Comparison of ENCODE assay signal across 16 cellular contexts in genomic region chr1:19657511-19657910, GRCh38. TPM values are rescaled to one million over a fixed set of nuclear protein-coding genes. Genes with fewer than 3 reads are reported as not detected.
A peak's percentile ranks its signal among the peaks of the same experiment; 100 is the strongest.
DNase-seq lines count a peak whose midpoint lies in the region; ATAC-seq and TF ChIP-seq lines count a peak whose summit lies in the region.
"Had no signal": no experiment of that assay in that cellular context is flagged by ENCODE, and none has a peak within 500 bp of the region (broad histone marks: within the 10 kb centered on the region; RNA-seq: fewer than 3 reads in every experiment).

No MANE protein-coding gene starts in this region.

- POLR2A ChIA-PET in A673 (lab: Charles Lee; ENCODE audit: low non-redundant PET): no interaction called here
- POLR2A ChIA-PET in Panc1 (lab: Charles Lee): interaction anchor here (0.6 kb wide), 1 partner anchor 366 kb away, joined by 3 read pairs; no protein-coding TSS in a partner anchor

- peaks cover 8% of the 10 kb centered on the region for H3K4me1 Mint-ChIP-seq in Calu3 (ENCODE audit: low read depth, unreplicated experiment)

- in situ Hi-C loops in Panc1 (cut with HindIII; ENCODE audit: low pct_unique_long_range_greater_than_20kb, low sequenced_read_pairs): no loop called here

- H3K4me3 Mint-ChIP-seq in Calu3 (ENCODE audit: low read depth, unreplicated experiment): no peak overlapping the region
- H3K4me3 Mint-ChIP-seq: CD14-positive monocyte; CD8-positive, alpha-beta T cell had no signal

- CTCF ChIA-PET in A673 (lab: Charles Lee): interaction anchor here (0.6 kb wide), 1 partner anchor 458 kb away, joined by 3 read pairs; no protein-coding TSS in a partner anchor
- CTCF ChIA-PET in Calu3 (lab: Charles Lee): interaction anchor here (0.6 kb wide), 1 partner anchor 310 kb away, joined by 5 read pairs; no protein-coding TSS in a partner anchor
- CTCF ChIA-PET in Panc1 (lab: Charles Lee): interaction anchor here (0.6 kb wide), 1 partner anchor 10 kb away, joined by 3 read pairs; no protein-coding TSS in a partner anchor

- H3K27me3 Mint-ChIP-seq in Calu3 (ENCODE audit: unreplicated experiment): no peaks in the 10 kb centered on the region

- WGBS in gastroesophageal sphincter (ENCODE audit: low coverage in 1 of 2), 2 donors: 40 to 75% methylated on average over 1 to 3 of the region's 10 CpGs

- BruUV-seq in A673 (replicated peaks; lab: Mats Ljungman, UMichigan): TSS peak; percentile 73
- TSS peak; percentile 85 for BruUV-seq in Calu3 (replicated peaks; lab: Mats Ljungman, UMichigan)
- BruUV-seq in Panc1 (replicated peaks; lab: Mats Ljungman, UMichigan): TSS peak; percentile 94

- no peak for TF ChIP-seq POLR2A in gastroesophageal sphincter (IDR thresholded peaks at IDR 0.05)

- no peak for DNase-seq in A673 (ENCODE audit: low spot score)
- DNase-seq in Calu3: no peak
- no peak for DNase-seq in Panc1 (ENCODE audit: low read depth, low spot score)
- no peak for DNase-seq in activated T-cell treated with anti-CD3 and anti-CD28 coated beads for 4 hours
- DNase-seq in NOMO-1 (lab: John Stamatoyannopoulos, UW; ENCODE audit: unreplicated experiment in 2 of 2): no peak
- DNase-seq in AG08396 (ENCODE audit: low spot score): no peak
- DNase-seq: CD8-positive, alpha-beta T cell; COR-L47; GF-D8 had no signal

- no peaks in the 10 kb centered on the region for H3K9me3 ChIP-seq in A673 (ENCODE audit: low read depth, low read length, poor library complexity, severe bottlenecking)
- no peaks in the 10 kb centered on the region for H3K9me3 ChIP-seq in Panc1 (ENCODE audit: control insufficient read depth, insufficient read depth, low read depth, low read length)
- H3K9me3 ChIP-seq in gastroesophageal sphincter: no peaks in the 10 kb centered on the region

- H3K36me3 ChIP-seq in A673 (ENCODE audit: insufficient read depth, low read length, poor library complexity, severe bottlenecking) (no peaks in the 10 kb centered on the region), Panc1 (ENCODE audit: control insufficient read depth, insufficient read depth, low read length) (no peaks in the 10 kb centered on the region), gastroesophageal sphincter (peaks cover 0 to 47% of the 10 kb centered on the region in 2 donors)

- ATAC-seq in Panc1: no peak
- no peak for ATAC-seq in gastroesophageal sphincter
- ATAC-seq in GM21515 (IDR thresholded peaks at IDR 0.05; ENCODE audit: unreplicated experiment): no peak
- ATAC-seq: CD8-positive, alpha-beta T cell had no signal

- H3K27ac Mint-ChIP-seq in Calu3 (ENCODE audit: unreplicated experiment): no peak overlapping the region
- H3K27ac Mint-ChIP-seq: CD8-positive, alpha-beta T cell had no signal

- H3K27ac ChIP-seq in A673 (ENCODE audit: low read depth, low read length, poor library complexity, severe bottlenecking): no peak overlapping the region
- H3K27ac ChIP-seq in Panc1 (ENCODE audit: low read length): no peak overlapping the region
- peak overlapping the region in 3 of 4 donors; percentile 74 to 99 (median 93) for H3K27ac ChIP-seq in gastroesophageal sphincter
- H3K27ac ChIP-seq: GM23248 had no signal

- TF ChIP-seq EP300 in gastroesophageal sphincter (IDR thresholded peaks at IDR 0.05): no peak

- H3K36me3 Mint-ChIP-seq in Calu3 (ENCODE audit: insufficient read depth, unreplicated experiment): peaks cover 15% of the 10 kb centered on the region
- H3K36me3 Mint-ChIP-seq: CD14-positive monocyte had no signal

- no peaks in the 10 kb centered on the region for H3K9me3 Mint-ChIP-seq in Calu3 (ENCODE audit: low read depth, unreplicated experiment)
- H3K9me3 Mint-ChIP-seq: CD8-positive, alpha-beta T cell had no signal

- H3K4me1 ChIP-seq in A673 (ENCODE audit: insufficient read depth, low read length, poor library complexity, severe bottlenecking) (peaks cover under 1% of the 10 kb centered on the region), Panc1 (ENCODE audit: control insufficient read depth, insufficient read depth, low read length) (peaks cover 25% of the 10 kb centered on the region), gastroesophageal sphincter (peaks cover 0 to 64% (median 15%) of the 10 kb centered on the region in 3 donors)

- intact Hi-C loops in A673 (cut with micrococcal nuclease; ENCODE audit: unreplicated experiment): loop anchor here (10.0 kb wide), 1 partner anchor 753 kb away; the partner anchor contains the start of gene ALDH4A1
- intact Hi-C loops in Calu3 (cut with micrococcal nuclease; ENCODE audit: unreplicated experiment): no loop called here
- intact Hi-C loops in Panc1 (cut with micrococcal nuclease; ENCODE audit: unreplicated experiment): no loop called here

- H3K4me3 ChIP-seq in A673 (ENCODE audit: low read depth, low read length, poor library complexity, severe bottlenecking) (no peak overlapping the region), Panc1 (ENCODE audit: low read depth in 2 of 2, low read length in 2 of 2) (no peak overlapping the region), gastroesophageal sphincter (no peak overlapping the region)
- H3K4me3 ChIP-seq: GM23248 had no signal

- H3K27me3 ChIP-seq in A673 (replicated peaks; ENCODE audit: insufficient read depth, low read depth, low read length, poor library complexity) (peaks cover 4% of the 10 kb centered on the region), Panc1 (ENCODE audit: control insufficient read depth, insufficient read depth, low read length) (0 out of 2 replicates have a peak, but pooled peaks cover 3% of the 10 kb centered on the region), gastroesophageal sphincter (peaks cover 5% of the 10 kb centered on the region)

- TF ChIP-seq CTCF in A673 (conservative IDR thresholded peaks at IDR 0.05; ENCODE audit: low read depth, low read length) (no peak), Calu3 (IDR thresholded peaks at IDR 0.05; ENCODE audit: unreplicated experiment) (no peak), Panc1 (IDR thresholded peaks at IDR 0.05) (no peak), gastroesophageal sphincter (IDR thresholded peaks at IDR 0.05) (no peak)

RNA-seq across cellular contexts. Expression of gene HTR6, which starts 7.2 kb away (rescaled TPM):
- not detected in 2 replicates for total RNA-seq in A673 (2021)
- not detected in 2 replicates for total RNA-seq in Calu3 (2022)
- total RNA-seq in Panc1 (2021; ENCODE audit: unreplicated experiment): 0.10 TPM
- polyA plus RNA-seq in Panc1 (2012; ENCODE audit: insufficient read length): 0.40 TPM
- total RNA-seq in gastroesophageal sphincter: not detected
- total RNA-seq: GM23248, HT1080 had no signal
- polyA plus RNA-seq: AG04450, BJ, CD14-positive monocyte, GM23248 had no signal

RNA-seq across cellular contexts. Expression of gene NBL1, which starts 13.4 kb away (rescaled TPM):
- total RNA-seq in A673 (2021) (7.9 and 12.5 TPM in 2 replicates), Calu3 (2022) (100 and 112 TPM in 2 replicates), Panc1 (2021; ENCODE audit: unreplicated experiment) (191 TPM), gastroesophageal sphincter (100 to 1,000 TPM; 203 to 343 (median 301) TPM)
- polyA plus RNA-seq in Panc1 (2012; ENCODE audit: insufficient read length): 489 TPM
- polyA plus RNA-seq: CD14-positive monocyte had no signal

Comparison
In these comparisons a context has a peak if more than half of its experiments do, and no peak if none do; other contexts are left out.
1. H3K27ac ChIP-seq: peak in gastroesophageal sphincter (3 of 4); none in A673 (single experiment) and Panc1 (single experiment).